Comparison of ENCODE assay signal across 26 cellular contexts in genomic region chr3:194469977-194470376, GRCh38. TPM values are rescaled to one million over a fixed set of nuclear protein-coding genes. Genes with fewer than 3 reads are reported as not detected.
A peak's percentile ranks its signal among the peaks of the same experiment; 100 is the strongest.
DNase-seq lines count a peak whose midpoint lies in the region; ATAC-seq and TF ChIP-seq lines count a peak whose summit lies in the region.
"Had no signal": no experiment of that assay in that cellular context is flagged by ENCODE, and none has a peak within 500 bp of the region (broad histone marks: within the 10 kb centered on the region; RNA-seq: fewer than 3 reads in every experiment).

No MANE protein-coding gene starts in this region.

- TF ChIP-seq CTCF in HEK293 (tag by site-specific recombination; IDR thresholded peaks at IDR 0.05), result no peak
- no peak for TF ChIP-seq CTCF in suprapubic skin (IDR thresholded peaks at IDR 0.05)

- peaks cover 47% of the 10 kb centered on the region for H3K4me1 ChIP-seq in ACC112 (ENCODE audit: control insufficient read depth, insufficient read depth, low read length, unreplicated experiment)
- H3K4me1 ChIP-seq in HEK293 (ENCODE audit: control insufficient read depth, insufficient read depth, low read length), result peaks cover 11% of the 10 kb centered on the region; the same call in 1 of the 2 replicates
- H3K4me1 ChIP-seq in subcutaneous abdominal adipose tissue (ENCODE audit: control insufficient read depth in 5 of 5, insufficient read depth in 5 of 5, low read length in 5 of 5), result peaks cover 0 to 27% (median 22%) of the 10 kb centered on the region in 5 donors
- peaks cover 19% of the 10 kb centered on the region for H3K4me1 ChIP-seq in suprapubic skin

- H3K79me2 ChIP-seq in ACC112 (ENCODE audit: control insufficient read depth, insufficient read depth, low read length, unreplicated experiment), result peaks cover 98% of the 10 kb centered on the region

- CTCF ChIA-PET in HEK293 (lab: Yijun Ruan, JAX), result interaction anchor here (0.6 to 6.3 kb wide), 5 partner anchors 10 to 141 kb away, joined by 4 to 49 read pairs (median 6); no protein-coding TSS in a partner anchor

- peak overlapping the region; percentile 9; the same call in 1 of the 2 replicates for H3K27ac ChIP-seq in ACC112 (ENCODE audit: low read depth, low read length)
- no peak overlapping the region for H3K27ac ChIP-seq in HEK293 (ENCODE audit: extremely low read depth, low read depth, low read length)
- peak overlapping the region; percentile 40 for H3K27ac ChIP-seq in SK-N-MC
- H3K27ac ChIP-seq in subcutaneous abdominal adipose tissue (ENCODE audit: low read depth, low read length), result peak overlapping the region; percentile 38
- no peak overlapping the region for H3K27ac ChIP-seq in suprapubic skin
- H3K27ac ChIP-seq: PC-9, SJSA1 had no signal

- no peak for TF ChIP-seq POLR2A in suprapubic skin (IDR thresholded peaks at IDR 0.05)

- no peak overlapping the region for H2AFZ ChIP-seq in ACC112 (ENCODE audit: low read length, unreplicated experiment)
- H2AFZ ChIP-seq: PC-9 had no signal

- POLR2A ChIA-PET in HEK293 (lab: Yijun Ruan, JAX), result no interaction called here

- H3K9me3 ChIP-seq in HEK293 (ENCODE audit: control insufficient read depth, insufficient read depth, low read depth, low read length), result no peaks in the 10 kb centered on the region
- H3K9me3 ChIP-seq in SK-N-MC (ENCODE audit: low read depth, low read length), result no peaks in the 10 kb centered on the region
- no peaks in the 10 kb centered on the region for H3K9me3 ChIP-seq in subcutaneous abdominal adipose tissue (ENCODE audit: control insufficient read depth in 5 of 5, low read length in 5 of 5)
- no peaks in the 10 kb centered on the region for H3K9me3 ChIP-seq in suprapubic skin
- H3K9me3 ChIP-seq: SJSA1 had no signal

- H3K9ac ChIP-seq in SK-N-MC (ENCODE audit: insufficient read length), result peak overlapping the region; percentile 2
- H3K9ac ChIP-seq in subcutaneous abdominal adipose tissue (ENCODE audit: low read length in 5 of 5), result peak overlapping the region in 2 of 5 donors; percentile 13 to 35

- H3K36me3 ChIP-seq in ACC112 (ENCODE audit: insufficient read depth, low read length) (no peaks in the 10 kb centered on the region), HEK293 (ENCODE audit: control insufficient read depth in 2 of 2, insufficient read depth in 1 of 2, low read length in 2 of 2) (peaks cover 0 to 2% of the 10 kb centered on the region in 2 experiments; a peak in 1 of 3 replicates), SK-N-MC (ENCODE audit: insufficient read depth, low read length) (peaks cover 6% of the 10 kb centered on the region), subcutaneous abdominal adipose tissue (ENCODE audit: control insufficient read depth in 5 of 5, insufficient read depth in 5 of 5, low read length in 5 of 5) (peaks cover 0 to 2% (median 0%) of the 10 kb centered on the region in 5 donors), suprapubic skin (no peaks in the 10 kb centered on the region)

- no peak for ATAC-seq in HG03108 (IDR thresholded peaks at IDR 0.05; ENCODE audit: unreplicated experiment)
- ATAC-seq: CD8-positive, alpha-beta T cell; GM12878; HCT116; HepG2 had no signal

- no peaks in the 10 kb centered on the region for H3K27me3 ChIP-seq in ACC112 (ENCODE audit: insufficient read depth, low read length)
- H3K27me3 ChIP-seq in subcutaneous abdominal adipose tissue (ENCODE audit: control insufficient read depth in 5 of 5, insufficient read depth in 4 of 5, low read length in 5 of 5), result no peaks in the 10 kb centered on the region
- H3K27me3 ChIP-seq in suprapubic skin, result no peaks in the 10 kb centered on the region
- H3K27me3 ChIP-seq: SJSA1 had no signal

- TF ChIP-seq EP300 in suprapubic skin (IDR thresholded peaks at IDR 0.05), result no peak

- no peak overlapping the region for H3K4me3 ChIP-seq in ACC112 (ENCODE audit: low read depth, low read length)
- no peak overlapping the region for H3K4me3 ChIP-seq in HEK293 (ENCODE audit: low read depth, low read length)
- no peak overlapping the region; the same call in 1 of the 2 replicates for H3K4me3 ChIP-seq in SK-N-MC
- no peak overlapping the region for H3K4me3 ChIP-seq in subcutaneous abdominal adipose tissue (ENCODE audit: low read depth in 1 of 5, low read length in 5 of 5)
- no peak overlapping the region for H3K4me3 ChIP-seq in suprapubic skin
- H3K4me3 ChIP-seq: GM12878, PC-9, SJSA1 had no signal

- DNase-seq in SK-N-MC (ENCODE audit: low read depth, low spot score) (no peak), suprapubic skin (ENCODE audit: low spot score in 2 of 2) (no peak), T-helper 1 cell (no peak)
- DNase-seq: C1 segment of cervical spinal cord; CD8-positive, alpha-beta T cell; DMS 273 treated with DMSO at 0.1 percent for 48 hours; DMS79; EL; GDM1; MV-4-11; NCI-H1105; NCI-H1436 treated with DMSO at 0.1 percent for 48 hours; NCI-H2029; NCI-H526 treated with DMSO at 0.1 percent for 48 hours; PC-9; Right ventricle myocardium superior; RPMI8226; SW 1271 had no signal

TF ChIP-seq in HEK293, 187 proteins besides CTCF, POLR2A, EP300 and RAD21:
- peak; percentile 32; the same call in 1 of the 2 replicates for TF ChIP-seq PRDM6 (tag by site-specific recombination; IDR thresholded peaks at IDR 0.05)
- no peak for TF ChIP-seq ZNF639 (tag by site-specific recombination; IDR thresholded peaks at IDR 0.05)

RNA-seq across cellular contexts. Expression of gene ATP13A3, which starts 16.8 kb away (rescaled TPM):
- 10 to 100 TPM; 49.3 to 76.0 (median 64.0) TPM for total RNA-seq in suprapubic skin

Comparison
In these comparisons a context has a peak if more than half of its experiments do, and no peak if none do; other contexts are left out.
1. H3K27ac ChIP-seq: peak in ACC112 (single experiment), SK-N-MC (single experiment) and subcutaneous abdominal adipose tissue (single experiment); none in HEK293 (single experiment) and suprapubic skin (single experiment).